Comparison of ENCODE assay signal across 21 cellular contexts in genomic region chr6:49892280-49892679, GRCh38. TPM values are rescaled to one million over a fixed set of nuclear protein-coding genes. Genes with fewer than 3 reads are reported as not detected.
DNase-seq lines count a peak whose midpoint lies in the region; FAIRE-seq and TF ChIP-seq lines count a peak whose summit lies in the region.
"Had no signal": no experiment of that assay in that cellular context is flagged by ENCODE, and none has a peak within 500 bp of the region (broad histone marks: within the 10 kb centered on the region; RNA-seq: fewer than 3 reads in every experiment).

No MANE protein-coding gene starts in this region.

- H4K5ac ChIP-seq in H1 (ENCODE audit: insufficient read length, low read depth, low read length) = no peak overlapping the region

- CTCF ChIA-PET in H1 (lab: Charles Lee; ENCODE audit: partially characterized antibody) = interaction anchor here (0.6 to 2.8 kb wide), 8 partner anchors 14 to 534 kb away, joined by 3 to 15 read pairs (median 4); partner anchors contain the start of gene C6orf141

- no peak overlapping the region for H3K4me3 ChIP-seq in H1 (ENCODE audit: extremely low read depth in 1 of 4, insufficient read depth in 2 of 4, low read depth in 3 of 4, low read length in 4 of 4)
- H3K4me3 ChIP-seq: A549, HAP-1, SJSA1 had no signal

- H3K27ac ChIP-seq in H1 (ENCODE audit: low read depth, low read length) = no peak overlapping the region
- H3K27ac ChIP-seq: A549, SJSA1 had no signal

- H3K4me1 ChIP-seq in H1 (replicated peaks in 1 of 4; ENCODE audit: control insufficient read depth in 3 of 4, insufficient read depth in 4 of 4, low read length in 3 of 4) = peaks cover 0 to 22% (median 3%) of the 10 kb centered on the region in 4 experiments; a peak in 4 of 7 replicates
- H3K4me1 ChIP-seq: A549, SJSA1 had no signal

- H3K4me1 Mint-ChIP-seq in neural crest cell = peaks cover 12% of the 10 kb centered on the region
- H3K4me1 Mint-ChIP-seq: CD4-positive, alpha-beta memory T cell had no signal

- peak overlapping the region; percentile 9 for H3K27ac Mint-ChIP-seq in neural crest cell (ENCODE audit: unreplicated experiment)
- H3K27ac Mint-ChIP-seq: CD4-positive, alpha-beta memory T cell had no signal

- H2BK5ac ChIP-seq in H1 (ENCODE audit: low read depth, low read length) = no peak overlapping the region

- no peak overlapping the region; the same call in 1 of the 2 replicates for H4K8ac ChIP-seq in H1 (ENCODE audit: extremely low read depth, insufficient read depth, low read length)

- no peaks in the 10 kb centered on the region for H4K20me1 ChIP-seq in H1 (replicated peaks in 1 of 2; ENCODE audit: control insufficient read depth in 1 of 2, insufficient read depth in 2 of 2, low read length in 2 of 2)

- peak overlapping the region; percentile 29; the same call in 1 of the 2 replicates for H2BK15ac ChIP-seq in H1 (ENCODE audit: low read length)

- peaks cover 4% of the 10 kb centered on the region for H3K36me3 Mint-ChIP-seq in neural crest cell (ENCODE audit: low read depth)
- H3K36me3 Mint-ChIP-seq: CD4-positive, alpha-beta memory T cell had no signal

- no peak for TF ChIP-seq RAD21 in H1 (IDR thresholded peaks at IDR 0.05 in 1 of 2, conservative IDR thresholded peaks at IDR 0.05 in 1 of 2; ENCODE audit: low read depth in 2 of 2, low read length in 2 of 2)

- no peak overlapping the region for H3K56ac ChIP-seq in H1 (replicated peaks; ENCODE audit: insufficient read length, low read depth, low read length)

- no peak overlapping the region for H3K23ac ChIP-seq in H1 (ENCODE audit: insufficient read length)

- no peak overlapping the region for H2BK12ac ChIP-seq in H1 (ENCODE audit: low read depth, low read length)

- H3K4me3 Mint-ChIP-seq in neural crest cell = no peak overlapping the region
- H3K4me3 Mint-ChIP-seq: CD4-positive, alpha-beta memory T cell had no signal

- H2BK120ac ChIP-seq in H1 (replicated peaks; ENCODE audit: low read depth, low read length) = no peak overlapping the region

- FAIRE-seq in H1 (lab: Jason Lieb, UNC) = no peak
- FAIRE-seq: A549, D721Med had no signal

- H3K36me3 ChIP-seq in H1 (ENCODE audit: control insufficient read depth in 2 of 4, insufficient read depth in 4 of 4, low read length in 3 of 4) = no peaks in the 10 kb centered on the region
- H3K36me3 ChIP-seq: HAP-1, SJSA1 had no signal

- POLR2A ChIA-PET in H1 (lab: Charles Lee; ENCODE audit: partially characterized antibody) = interaction anchor here (0.7 to 1.5 kb wide), 2 partner anchors 12 to 17 kb away, joined by 3 to 5 read pairs; no protein-coding TSS in a partner anchor

- no peak for TF ChIP-seq CTCF in H1 (IDR thresholded peaks at IDR 0.05; ENCODE audit: control extremely low read depth in 1 of 3, insufficient read depth in 1 of 3, low read depth in 1 of 3, low read length in 3 of 3)
- no peak for TF ChIP-seq CTCF in neural crest cell (conservative IDR thresholded peaks at IDR 0.05)

- no peaks in the 10 kb centered on the region for H3K79me1 ChIP-seq in H1 (ENCODE audit: low read depth, low read length)

- H2BK20ac ChIP-seq in H1 (ENCODE audit: low read length) = no peak overlapping the region

- H3K18ac ChIP-seq in H1 (ENCODE audit: extremely low read depth, low read length) = no peak overlapping the region; the same call in 1 of the 2 replicates

- H3K27me3 ChIP-seq in H1 (replicated peaks in 1 of 4; ENCODE audit: control insufficient read depth in 3 of 4, extremely low read depth in 1 of 4, insufficient read depth in 3 of 4, low read length in 3 of 4) = peaks cover 15 to 41% (median 32%) of the 10 kb centered on the region in 4 experiments
- H3K27me3 ChIP-seq: SJSA1 had no signal

- WGBS in H1 (ENCODE audit: extremely low coverage in 1 of 2, insufficient coverage in 1 of 2, insufficient read length in 1 of 2, insufficient replicate concordance in 2 of 2, low coverage in 1 of 2, low lambda C conversion rate in 2 of 2, missing lambda C conversion rate in 1 of 2), 2 experiments = 95% methylated on average over 3 of the region's 3 CpGs; no CpG with 5 or more reads in 1 of the 2 experiments

- no peaks in the 10 kb centered on the region for H3K79me2 ChIP-seq in H1 (ENCODE audit: control insufficient read depth in 1 of 2, insufficient read depth in 2 of 2, low read length in 2 of 2)

- no peak overlapping the region for H2AFZ ChIP-seq in H1 (ENCODE audit: low read length)

- H2AK5ac ChIP-seq in H1 (ENCODE audit: low read depth, low read length) = no peak overlapping the region

- peaks cover 0 to 2% of the 10 kb centered on the region in 2 experiments; a peak in 1 of 4 replicates for H3K9me3 ChIP-seq in H1 (ENCODE audit: insufficient read depth in 2 of 2, low read depth in 1 of 2, low read length in 1 of 2)
- H3K9me3 ChIP-seq: A549, HAP-1 had no signal

- no peak overlapping the region for H3K9ac ChIP-seq in H1 (replicated peaks in 1 of 4; ENCODE audit: extremely low read depth in 1 of 4, low read depth in 3 of 4, low read length in 3 of 4)

- H3K23me2 ChIP-seq in H1 (ENCODE audit: low read depth, low read length) = no peaks in the 10 kb centered on the region

- no peak overlapping the region for H4K91ac ChIP-seq in H1 (replicated peaks; ENCODE audit: insufficient read length, low read length)

- H3K27me3 Mint-ChIP-seq in neural crest cell (ENCODE audit: low read depth) = no peaks in the 10 kb centered on the region
- H3K27me3 Mint-ChIP-seq: CD4-positive, alpha-beta memory T cell had no signal

- H3K9me3 Mint-ChIP-seq in neural crest cell = peaks cover 18% of the 10 kb centered on the region

- peak; percentile 3 for DNase-seq in NCI-H82 (lab: John Stamatoyannopoulos, UW)
- no peak for DNase-seq in NCI-H82 treated with DMSO at 0.1 percent for 48 hours (lab: John Stamatoyannopoulos, UW; ENCODE audit: unreplicated experiment)
- DNase-seq in LoVo (ENCODE audit: low spot score) = peak; percentile 13
- no peak for DNase-seq in H1 (ENCODE audit: low read depth in 1 of 2, low spot score in 2 of 2)
- DNase-seq in neural crest cell (ENCODE audit: low read depth, low spot score) = no peak
- no peak for DNase-seq in stimulated activated CD4-positive, alpha-beta T cell treated with anti-CD3 and anti-CD28 coated beads, Interleukin-12 subunit alpha, Interleukin-12 subunit beta, amount 100 ng/mL, for 4 hours
- DNase-seq in activated naive CD4-positive, alpha-beta T cell (lab: John Stamatoyannopoulos, UW) = no peak
- no peak for DNase-seq in NCI-H526 treated with DMSO at 0.1 percent for 48 hours (lab: John Stamatoyannopoulos, UW)
- DNase-seq: CD4-positive, alpha-beta memory T cell; NCI-H1436; NCI-H2029 treated with DMSO at 0.1 percent for 48 hours; NCI-H446; NCI-H774; SW 1271 had no signal

- no peak for TF ChIP-seq EP300 in H1 (IDR thresholded peaks at IDR 0.05; ENCODE audit: borderline replicate concordance in 1 of 2, low read depth in 2 of 2, low read length in 2 of 2)

- TF ChIP-seq POLR2A in H1 (IDR thresholded peaks at IDR 0.05; ENCODE audit: control extremely low read depth in 1 of 2, low read depth in 2 of 2, low read length in 2 of 2) = no peak

- no peak overlapping the region for H3K14ac ChIP-seq in H1 (ENCODE audit: insufficient read length)

- no peak overlapping the region for H3K4ac ChIP-seq in H1 (replicated peaks; ENCODE audit: insufficient read length, low read depth, low read length)

- H3K4me2 ChIP-seq in H1 (ENCODE audit: insufficient read depth in 1 of 2, low read depth in 2 of 2, low read length in 2 of 2) = no peak overlapping the region
- H3K4me2 ChIP-seq: A549 had no signal

TF ChIP-seq in H1, 55 proteins besides CTCF, POLR2A, EP300 and RAD21:
- TF ChIP-seq KDM4A (IDR thresholded peaks at IDR 0.05; ENCODE audit: low read depth, low read length, severe bottlenecking) = no peak
- TF ChIP-seq GABPA (IDR thresholded peaks at IDR 0.05; ENCODE audit: borderline replicate concordance, insufficient read depth, low read length) = no peak
- TF ChIP-seq MAFK (IDR thresholded peaks at IDR 0.05; ENCODE audit: low read depth, low read length) = peak; percentile 37; the same call in 1 of the 2 replicates
- TF ChIP-seq E2F6 (IDR thresholded peaks at IDR 0.05) = no peak
- peak; percentile 49; the same call in 1 of the 2 replicates for TF ChIP-seq BACH1 (IDR thresholded peaks at IDR 0.05; ENCODE audit: low read length)
TF ChIP-seq in H1: peak in this region for 2.

RNA-seq across cellular contexts. Expression of gene CRISP1, which starts 25.9 kb away (rescaled TPM):
- total RNA-seq in H1 (2021; fragmentation: NEBNext Ultra II Directional; extraction: Animal tissue kit (Norgen Biotek cat#: 25700)) = not detected in 2 replicates
- not detected in 2 replicates for polyA plus RNA-seq in H1 (2011; rRNA removed)
- polyA plus RNA-seq in H1 (2011; cell fraction: cytosol; rRNA removed) = not detected
- polyA plus RNA-seq in H1 (2011; cell fraction: nucleus; rRNA removed) = not detected
- not detected in 4 replicates for polyA plus RNA-seq in H1 (2012, experiment 1 of 2)
- polyA plus RNA-seq in H1 (2012, experiment 2 of 2) = not detected
- polyA plus RNA-seq in H1 (2013, experiment 1 of 2) = not detected
- not detected for polyA plus RNA-seq in H1 (2013, experiment 2 of 2)
- polyA minus RNA-seq in H1 (2011; rRNA and poly(A)+ RNA removed) = not detected in 2 replicates
- not detected for polyA minus RNA-seq in H1 (2011; cell fraction: cytosol; rRNA and poly(A)+ RNA removed)
- not detected for polyA minus RNA-seq in H1 (2011; cell fraction: nucleus; rRNA and poly(A)+ RNA removed)
- total RNA-seq in neural crest cell = not detected in 2 replicates
- total RNA-seq: CD4-positive, alpha-beta memory T cell; Daoy; LHCN-M2; OCI-LY7; SJSA1 had no signal
- polyA plus RNA-seq: A549; CD4-positive, alpha-beta memory T cell had no signal

Comparison
In these comparisons a context has a peak if more than half of its experiments do, and no peak if none do; other contexts are left out.
1. DNase-seq: peak in NCI-H82 (single experiment) and LoVo (single experiment); none in NCI-H82 treated with DMSO at 0.1 percent for 48 hours (single experiment), H1 (0 of 2), neural crest cell (single experiment), stimulated activated CD4-positive, alpha-beta T cell treated with anti-CD3 and anti-CD28 coated beads, Interleukin-12 subunit alpha, Interleukin-12 subunit beta, amount 100 ng/mL, for 4 hours (single experiment), activated naive CD4-positive, alpha-beta T cell (0 of 4) and NCI-H526 treated with DMSO at 0.1 percent for 48 hours (single experiment).